In the genomic region with DNA sequence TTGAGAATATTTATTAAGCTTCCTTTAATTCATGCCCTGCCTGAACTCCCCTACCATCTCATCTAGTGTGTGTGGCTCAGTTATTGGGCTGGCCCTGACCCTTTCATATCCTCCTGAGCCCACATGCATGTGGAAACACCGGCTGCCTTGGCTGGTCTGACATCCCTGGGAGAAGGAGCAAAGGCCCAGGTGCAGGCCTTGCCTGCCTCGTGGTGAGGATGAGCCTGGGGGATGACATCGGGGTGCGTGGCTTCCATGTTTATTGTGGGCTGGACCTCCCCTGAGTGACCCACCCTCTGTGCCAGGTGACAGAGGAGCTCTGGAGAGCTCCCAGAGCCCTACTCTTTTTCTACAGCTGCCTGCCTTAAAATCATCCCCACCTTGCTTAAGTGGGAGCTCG, we compare ENCODE assay signal across 1 cellular context.
TF ChIP-seq lines count a peak whose summit lies in the region.

No MANE protein-coding gene starts in this region.

TF ChIP-seq in GM23338, 12 proteins besides CTCF, POLR2A, EP300 and RAD21:
- TF ChIP-seq, protein P1, sequence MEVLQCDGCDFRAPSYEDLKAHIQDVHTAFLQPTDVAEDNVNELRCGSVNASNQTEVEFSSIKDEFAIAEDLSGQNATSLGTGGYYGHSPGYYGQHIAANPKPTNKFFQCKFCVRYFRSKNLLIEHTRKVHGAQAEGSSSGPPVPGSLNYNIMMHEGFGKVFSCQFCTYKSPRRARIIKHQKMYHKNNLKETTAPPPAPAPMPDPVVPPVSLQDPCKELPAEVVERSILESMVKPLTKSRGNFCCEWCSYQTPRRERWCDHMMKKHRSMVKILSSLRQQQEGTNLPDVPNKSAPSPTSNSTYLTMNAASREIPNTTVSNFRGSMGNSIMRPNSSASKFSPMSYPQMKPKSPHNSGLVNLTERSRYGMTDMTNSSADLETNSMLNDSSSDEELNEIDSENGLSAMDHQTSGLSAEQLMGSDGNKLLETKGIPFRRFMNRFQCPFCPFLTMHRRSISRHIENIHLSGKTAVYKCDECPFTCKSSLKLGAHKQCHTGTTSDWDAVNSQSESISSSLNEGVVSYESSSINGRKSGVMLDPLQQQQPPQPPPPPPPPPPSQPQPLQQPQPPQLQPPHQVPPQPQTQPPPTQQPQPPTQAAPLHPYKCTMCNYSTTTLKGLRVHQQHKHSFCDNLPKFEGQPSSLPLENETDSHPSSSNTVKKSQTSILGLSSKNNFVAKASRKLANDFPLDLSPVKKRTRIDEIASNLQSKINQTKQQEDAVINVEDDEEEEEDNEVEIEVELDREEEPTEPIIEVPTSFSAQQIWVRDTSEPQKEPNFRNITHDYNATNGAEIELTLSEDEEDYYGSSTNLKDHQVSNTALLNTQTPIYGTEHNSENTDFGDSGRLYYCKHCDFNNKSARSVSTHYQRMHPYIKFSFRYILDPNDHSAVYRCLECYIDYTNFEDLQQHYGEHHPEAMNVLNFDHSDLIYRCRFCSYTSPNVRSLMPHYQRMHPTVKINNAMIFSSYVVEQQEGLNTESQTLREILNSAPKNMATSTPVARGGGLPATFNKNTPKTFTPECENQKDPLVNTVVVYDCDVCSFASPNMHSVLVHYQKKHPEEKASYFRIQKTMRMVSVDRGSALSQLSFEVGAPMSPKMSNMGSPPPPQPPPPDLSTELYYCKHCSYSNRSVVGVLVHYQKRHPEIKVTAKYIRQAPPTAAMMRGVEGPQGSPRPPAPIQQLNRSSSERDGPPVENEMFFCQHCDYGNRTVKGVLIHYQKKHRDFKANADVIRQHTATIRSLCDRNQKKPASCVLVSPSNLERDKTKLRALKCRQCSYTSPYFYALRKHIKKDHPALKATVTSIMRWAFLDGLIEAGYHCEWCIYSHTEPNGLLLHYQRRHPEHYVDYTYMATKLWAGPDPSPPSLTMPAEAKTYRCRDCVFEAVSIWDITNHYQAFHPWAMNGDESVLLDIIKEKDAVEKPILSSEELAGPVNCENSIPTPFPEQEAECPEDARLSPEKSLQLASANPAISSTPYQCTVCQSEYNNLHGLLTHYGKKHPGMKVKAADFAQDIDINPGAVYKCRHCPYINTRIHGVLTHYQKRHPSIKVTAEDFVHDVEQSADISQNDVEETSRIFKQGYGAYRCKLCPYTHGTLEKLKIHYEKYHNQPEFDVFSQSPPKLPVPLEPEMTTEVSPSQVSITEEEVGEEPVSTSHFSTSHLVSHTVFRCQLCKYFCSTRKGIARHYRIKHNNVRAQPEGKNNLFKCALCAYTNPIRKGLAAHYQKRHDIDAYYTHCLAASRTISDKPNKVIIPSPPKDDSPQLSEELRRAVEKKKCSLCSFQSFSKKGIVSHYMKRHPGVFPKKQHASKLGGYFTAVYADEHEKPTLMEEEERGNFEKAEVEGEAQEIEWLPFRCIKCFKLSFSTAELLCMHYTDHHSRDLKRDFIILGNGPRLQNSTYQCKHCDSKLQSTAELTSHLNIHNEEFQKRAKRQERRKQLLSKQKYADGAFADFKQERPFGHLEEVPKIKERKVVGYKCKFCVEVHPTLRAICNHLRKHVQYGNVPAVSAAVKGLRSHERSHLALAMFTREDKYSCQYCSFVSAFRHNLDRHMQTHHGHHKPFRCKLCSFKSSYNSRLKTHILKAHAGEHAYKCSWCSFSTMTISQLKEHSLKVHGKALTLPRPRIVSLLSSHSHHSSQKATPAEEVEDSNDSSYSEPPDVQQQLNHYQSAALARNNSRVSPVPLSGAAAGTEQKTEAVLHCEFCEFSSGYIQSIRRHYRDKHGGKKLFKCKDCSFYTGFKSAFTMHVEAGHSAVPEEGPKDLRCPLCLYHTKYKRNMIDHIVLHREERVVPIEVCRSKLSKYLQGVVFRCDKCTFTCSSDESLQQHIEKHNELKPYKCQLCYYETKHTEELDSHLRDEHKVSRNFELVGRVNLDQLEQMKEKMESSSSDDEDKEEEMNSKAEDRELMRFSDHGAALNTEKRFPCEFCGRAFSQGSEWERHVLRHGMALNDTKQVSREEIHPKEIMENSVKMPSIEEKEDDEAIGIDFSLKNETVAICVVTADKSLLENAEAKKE (CRISPR knock-in tag; IDR thresholded peaks at IDR 0.05): no peak
- TF ChIP-seq, protein P2, sequence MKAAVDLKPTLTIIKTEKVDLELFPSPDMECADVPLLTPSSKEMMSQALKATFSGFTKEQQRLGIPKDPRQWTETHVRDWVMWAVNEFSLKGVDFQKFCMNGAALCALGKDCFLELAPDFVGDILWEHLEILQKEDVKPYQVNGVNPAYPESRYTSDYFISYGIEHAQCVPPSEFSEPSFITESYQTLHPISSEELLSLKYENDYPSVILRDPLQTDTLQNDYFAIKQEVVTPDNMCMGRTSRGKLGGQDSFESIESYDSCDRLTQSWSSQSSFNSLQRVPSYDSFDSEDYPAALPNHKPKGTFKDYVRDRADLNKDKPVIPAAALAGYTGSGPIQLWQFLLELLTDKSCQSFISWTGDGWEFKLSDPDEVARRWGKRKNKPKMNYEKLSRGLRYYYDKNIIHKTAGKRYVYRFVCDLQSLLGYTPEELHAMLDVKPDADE (IDR thresholded peaks at IDR 0.05): no peak
- TF ChIP-seq ZNF114 (CRISPR knock-in tag; IDR thresholded peaks at IDR 0.05): no peak
- no peak for TF ChIP-seq EZH2 (IDR thresholded peaks at IDR 0.05; ENCODE audit: low read depth, unreplicated experiment)
- TF ChIP-seq EZH2phosphoT487 (IDR thresholded peaks at IDR 0.05; ENCODE audit: unreplicated experiment): no peak
- TF ChIP-seq STAT1 (IDR thresholded peaks at IDR 0.05; ENCODE audit: unreplicated experiment): no peak
- no peak for TF ChIP-seq ZNF331 (CRISPR knock-in tag; IDR thresholded peaks at IDR 0.05; ENCODE audit: low read depth)
- TF ChIP-seq, protein P3, sequence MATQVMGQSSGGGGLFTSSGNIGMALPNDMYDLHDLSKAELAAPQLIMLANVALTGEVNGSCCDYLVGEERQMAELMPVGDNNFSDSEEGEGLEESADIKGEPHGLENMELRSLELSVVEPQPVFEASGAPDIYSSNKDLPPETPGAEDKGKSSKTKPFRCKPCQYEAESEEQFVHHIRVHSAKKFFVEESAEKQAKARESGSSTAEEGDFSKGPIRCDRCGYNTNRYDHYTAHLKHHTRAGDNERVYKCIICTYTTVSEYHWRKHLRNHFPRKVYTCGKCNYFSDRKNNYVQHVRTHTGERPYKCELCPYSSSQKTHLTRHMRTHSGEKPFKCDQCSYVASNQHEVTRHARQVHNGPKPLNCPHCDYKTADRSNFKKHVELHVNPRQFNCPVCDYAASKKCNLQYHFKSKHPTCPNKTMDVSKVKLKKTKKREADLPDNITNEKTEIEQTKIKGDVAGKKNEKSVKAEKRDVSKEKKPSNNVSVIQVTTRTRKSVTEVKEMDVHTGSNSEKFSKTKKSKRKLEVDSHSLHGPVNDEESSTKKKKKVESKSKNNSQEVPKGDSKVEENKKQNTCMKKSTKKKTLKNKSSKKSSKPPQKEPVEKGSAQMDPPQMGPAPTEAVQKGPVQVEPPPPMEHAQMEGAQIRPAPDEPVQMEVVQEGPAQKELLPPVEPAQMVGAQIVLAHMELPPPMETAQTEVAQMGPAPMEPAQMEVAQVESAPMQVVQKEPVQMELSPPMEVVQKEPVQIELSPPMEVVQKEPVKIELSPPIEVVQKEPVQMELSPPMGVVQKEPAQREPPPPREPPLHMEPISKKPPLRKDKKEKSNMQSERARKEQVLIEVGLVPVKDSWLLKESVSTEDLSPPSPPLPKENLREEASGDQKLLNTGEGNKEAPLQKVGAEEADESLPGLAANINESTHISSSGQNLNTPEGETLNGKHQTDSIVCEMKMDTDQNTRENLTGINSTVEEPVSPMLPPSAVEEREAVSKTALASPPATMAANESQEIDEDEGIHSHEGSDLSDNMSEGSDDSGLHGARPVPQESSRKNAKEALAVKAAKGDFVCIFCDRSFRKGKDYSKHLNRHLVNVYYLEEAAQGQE (IDR thresholded peaks at IDR 0.05; ENCODE audit: unreplicated experiment): no peak
- TF ChIP-seq CREB1 (CRISPR knock-in tag; IDR thresholded peaks at IDR 0.05; ENCODE audit: low read depth): no peak
- no peak for TF ChIP-seq NANOG (IDR thresholded peaks at IDR 0.05; ENCODE audit: borderline replicate concordance)
- no peak for TF ChIP-seq POLR2AphosphoS5 (IDR thresholded peaks at IDR 0.05; ENCODE audit: low read depth)
- no peak for TF ChIP-seq JUNB (IDR thresholded peaks at IDR 0.05; ENCODE audit: unreplicated experiment)
